In the genomic region with DNA sequence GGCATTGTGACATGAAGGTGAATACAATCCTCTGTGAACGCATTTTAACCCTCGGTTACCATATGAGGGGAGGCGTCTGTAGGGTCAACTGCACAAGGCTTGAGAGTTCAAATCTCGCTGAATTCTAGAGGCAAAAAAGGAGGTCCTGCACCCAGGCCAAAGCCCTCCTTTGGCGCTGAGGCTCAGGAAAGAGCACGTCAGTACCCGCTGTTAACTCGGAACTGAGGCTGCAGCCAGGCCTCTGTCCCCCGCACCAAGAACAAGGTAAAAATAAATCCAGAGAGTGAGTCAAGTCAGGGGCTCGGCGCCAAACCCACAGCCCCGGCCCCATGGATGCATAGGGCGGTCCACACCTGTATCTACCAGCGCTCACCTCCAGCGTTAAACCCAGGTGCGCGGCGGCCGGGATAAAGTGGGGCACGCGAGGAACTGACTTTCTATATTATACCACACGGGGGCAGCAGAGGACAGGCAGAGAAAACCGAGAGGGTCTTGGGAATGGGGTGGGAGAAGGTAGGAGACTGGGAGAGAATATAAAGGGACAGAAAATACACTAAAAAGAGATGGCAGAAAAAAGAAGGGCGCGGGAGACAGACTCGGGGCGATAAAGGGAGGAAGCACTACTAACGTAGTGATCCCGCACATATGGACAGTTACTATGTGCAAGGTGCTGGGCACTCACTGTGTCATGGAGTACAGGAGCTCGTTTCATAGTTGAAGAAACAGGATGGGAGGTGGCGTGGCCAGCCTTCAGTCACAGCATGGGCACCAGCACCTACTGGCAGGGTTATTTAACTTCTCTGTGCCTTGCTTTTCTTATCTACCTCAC, we compare ENCODE assay signal across 2 cellular contexts.
TF ChIP-seq lines count a peak whose summit lies in the region.

No MANE protein-coding gene starts in this region.

TF ChIP-seq in IMR-90, 13 proteins besides CTCF, POLR2A, EP300 and RAD21 (continued from another document):
- TF ChIP-seq, protein P1, sequence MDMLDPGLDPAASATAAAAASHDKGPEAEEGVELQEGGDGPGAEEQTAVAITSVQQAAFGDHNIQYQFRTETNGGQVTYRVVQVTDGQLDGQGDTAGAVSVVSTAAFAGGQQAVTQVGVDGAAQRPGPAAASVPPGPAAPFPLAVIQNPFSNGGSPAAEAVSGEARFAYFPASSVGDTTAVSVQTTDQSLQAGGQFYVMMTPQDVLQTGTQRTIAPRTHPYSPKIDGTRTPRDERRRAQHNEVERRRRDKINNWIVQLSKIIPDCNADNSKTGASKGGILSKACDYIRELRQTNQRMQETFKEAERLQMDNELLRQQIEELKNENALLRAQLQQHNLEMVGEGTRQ (IDR thresholded peaks at IDR 0.05; ENCODE audit: low read depth, low read length): no peak

TF ChIP-seq in SK-N-SH treated with all-trans-retinoic acid at 6 μM for 48 hours, 23 proteins besides CTCF, POLR2A, EP300 and RAD21:
- TF ChIP-seq, protein P2, sequence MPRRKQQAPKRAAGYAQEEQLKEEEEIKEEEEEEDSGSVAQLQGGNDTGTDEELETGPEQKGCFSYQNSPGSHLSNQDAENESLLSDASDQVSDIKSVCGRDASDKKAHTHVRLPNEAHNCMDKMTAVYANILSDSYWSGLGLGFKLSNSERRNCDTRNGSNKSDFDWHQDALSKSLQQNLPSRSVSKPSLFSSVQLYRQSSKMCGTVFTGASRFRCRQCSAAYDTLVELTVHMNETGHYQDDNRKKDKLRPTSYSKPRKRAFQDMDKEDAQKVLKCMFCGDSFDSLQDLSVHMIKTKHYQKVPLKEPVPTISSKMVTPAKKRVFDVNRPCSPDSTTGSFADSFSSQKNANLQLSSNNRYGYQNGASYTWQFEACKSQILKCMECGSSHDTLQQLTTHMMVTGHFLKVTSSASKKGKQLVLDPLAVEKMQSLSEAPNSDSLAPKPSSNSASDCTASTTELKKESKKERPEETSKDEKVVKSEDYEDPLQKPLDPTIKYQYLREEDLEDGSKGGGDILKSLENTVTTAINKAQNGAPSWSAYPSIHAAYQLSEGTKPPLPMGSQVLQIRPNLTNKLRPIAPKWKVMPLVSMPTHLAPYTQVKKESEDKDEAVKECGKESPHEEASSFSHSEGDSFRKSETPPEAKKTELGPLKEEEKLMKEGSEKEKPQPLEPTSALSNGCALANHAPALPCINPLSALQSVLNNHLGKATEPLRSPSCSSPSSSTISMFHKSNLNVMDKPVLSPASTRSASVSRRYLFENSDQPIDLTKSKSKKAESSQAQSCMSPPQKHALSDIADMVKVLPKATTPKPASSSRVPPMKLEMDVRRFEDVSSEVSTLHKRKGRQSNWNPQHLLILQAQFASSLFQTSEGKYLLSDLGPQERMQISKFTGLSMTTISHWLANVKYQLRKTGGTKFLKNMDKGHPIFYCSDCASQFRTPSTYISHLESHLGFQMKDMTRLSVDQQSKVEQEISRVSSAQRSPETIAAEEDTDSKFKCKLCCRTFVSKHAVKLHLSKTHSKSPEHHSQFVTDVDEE (CRISPR knock-in tag; IDR thresholded peaks at IDR 0.05): no peak
- no peak for TF ChIP-seq ARNTL (CRISPR knock-in tag; IDR thresholded peaks at IDR 0.05; ENCODE audit: borderline replicate concordance, low read depth)
- no peak for TF ChIP-seq SNAI2 (CRISPR knock-in tag; IDR thresholded peaks at IDR 0.05)
- TF ChIP-seq TCF4 (CRISPR knock-in tag; IDR thresholded peaks at IDR 0.05; ENCODE audit: borderline replicate concordance): no peak
- TF ChIP-seq, protein P3, sequence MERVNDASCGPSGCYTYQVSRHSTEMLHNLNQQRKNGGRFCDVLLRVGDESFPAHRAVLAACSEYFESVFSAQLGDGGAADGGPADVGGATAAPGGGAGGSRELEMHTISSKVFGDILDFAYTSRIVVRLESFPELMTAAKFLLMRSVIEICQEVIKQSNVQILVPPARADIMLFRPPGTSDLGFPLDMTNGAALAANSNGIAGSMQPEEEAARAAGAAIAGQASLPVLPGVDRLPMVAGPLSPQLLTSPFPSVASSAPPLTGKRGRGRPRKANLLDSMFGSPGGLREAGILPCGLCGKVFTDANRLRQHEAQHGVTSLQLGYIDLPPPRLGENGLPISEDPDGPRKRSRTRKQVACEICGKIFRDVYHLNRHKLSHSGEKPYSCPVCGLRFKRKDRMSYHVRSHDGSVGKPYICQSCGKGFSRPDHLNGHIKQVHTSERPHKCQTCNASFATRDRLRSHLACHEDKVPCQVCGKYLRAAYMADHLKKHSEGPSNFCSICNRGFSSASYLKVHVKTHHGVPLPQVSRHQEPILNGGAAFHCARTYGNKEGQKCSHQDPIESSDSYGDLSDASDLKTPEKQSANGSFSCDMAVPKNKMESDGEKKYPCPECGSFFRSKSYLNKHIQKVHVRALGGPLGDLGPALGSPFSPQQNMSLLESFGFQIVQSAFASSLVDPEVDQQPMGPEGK (CRISPR knock-in tag; IDR thresholded peaks at IDR 0.05; ENCODE audit: borderline replicate concordance): no peak
- no peak for TF ChIP-seq OSR1 (CRISPR knock-in tag; IDR thresholded peaks at IDR 0.05)
TF ChIP-seq in SK-N-SH treated with all-trans-retinoic acid at 6 μM for 48 hours: peak in this region for 0.
